8 cellular contexts compared by ENCODE assay signal in genomic region chr7:36155811-36156361, GRCh38. TPM values are rescaled to one million over a fixed set of nuclear protein-coding genes. Genes with fewer than 3 reads are reported as not detected.
DNase-seq lines count a peak whose midpoint lies in the region; ATAC-seq and TF ChIP-seq lines count a peak whose summit lies in the region.

No MANE protein-coding gene starts in this region.

- POLR2A ChIA-PET in PC-9 (lab: Charles Lee; ENCODE audit: unreplicated experiment), result interaction anchor here (1.0 kb wide), 1 partner anchor 134 kb away, joined by 5 read pairs; no protein-coding TSS in a partner anchor

- H3K4me2 ChIP-seq in GM23248 (ENCODE audit: unreplicated experiment) (peak overlapping the region; percentile 10), PC-9 (peak overlapping the region; percentile 86)

- H3K27ac ChIP-seq in GM23248 (no peak overlapping the region), PC-9 (no peak overlapping the region), skeletal muscle tissue (ENCODE audit: low read depth, low read length) (peak overlapping the region; percentile 93)

- no peaks in the 10 kb centered on the region for H3K9me2 ChIP-seq in GM23248 (ENCODE audit: insufficient read depth)
- H3K9me2 ChIP-seq in PC-9 (ENCODE audit: insufficient read depth), result no peaks in the 10 kb centered on the region

- H3K9me3 ChIP-seq in GM23248 (ENCODE audit: low read depth) (no peaks in the 10 kb centered on the region), PC-9 (ENCODE audit: insufficient read depth, low read depth) (no peaks in the 10 kb centered on the region), skeletal muscle tissue (ENCODE audit: control insufficient read depth in 3 of 3, low read length in 3 of 3) (no peaks in the 10 kb centered on the region)

- TF ChIP-seq CTCF in PC-9 (conservative IDR thresholded peaks at IDR 0.05) (no peak), GM10266 (IDR thresholded peaks at IDR 0.05; ENCODE audit: control insufficient read depth, insufficient read depth, low read depth, missing control alignments) (no peak)

- DNase-seq in GM23248 (peak; percentile 55), PC-9 (no peak), hypothalamus (lab: John Stamatoyannopoulos, UW) (peak in 34 of 51 donors; percentile 6 to 65 (median 39)), HuH-7.5 (ENCODE audit: low spot score) (no peak), GM10266 (ENCODE audit: extremely low spot score) (no peak), NCI-H524 treated with DMSO at 0.1 percent for 48 hours (lab: John Stamatoyannopoulos, UW) (no peak)

- H3K79me2 ChIP-seq in GM23248 (ENCODE audit: insufficient read depth) (no peaks in the 10 kb centered on the region), PC-9 (ENCODE audit: low read depth) (peaks cover 69% of the 10 kb centered on the region)

- CTCF ChIA-PET in PC-9 (lab: Charles Lee), result interaction anchor here (0.6 kb wide), 1 partner anchor 506 kb away, joined by 3 read pairs; no protein-coding TSS in a partner anchor

- H3K9ac ChIP-seq in GM23248, result no peak overlapping the region
- peak overlapping the region; percentile 92 to 97 (median 94) for H3K9ac ChIP-seq in skeletal muscle tissue (ENCODE audit: low read depth in 1 of 3, low read length in 3 of 3)

- H3F3A ChIP-seq in GM23248 (ENCODE audit: insufficient read depth), result peaks cover 13% of the 10 kb centered on the region; the same call in 1 of the 2 replicates
- H3F3A ChIP-seq in PC-9 (ENCODE audit: insufficient read depth, low read depth), result peaks cover 45% of the 10 kb centered on the region

- 39 to 54% methylated on average over 12 of the region's 12 CpGs for WGBS in GM23248 (ENCODE audit: low coverage in 1 of 2, low lambda C conversion rate in 2 of 2, missing lambda C conversion rate in 2 of 2), 2 experiments

- peak overlapping the region; percentile 8 for H3K4me3 ChIP-seq in GM23248
- peak overlapping the region; percentile 71 for H3K4me3 ChIP-seq in PC-9
- peak overlapping the region; percentile 84 to 90 (median 86) for H3K4me3 ChIP-seq in skeletal muscle tissue (ENCODE audit: low read length in 3 of 3)

- H3K4me1 ChIP-seq in GM23248 (ENCODE audit: insufficient read depth), result peaks cover 20% of the 10 kb centered on the region
- H3K4me1 ChIP-seq in PC-9 (replicated peaks; ENCODE audit: insufficient read depth), result peaks cover 78% of the 10 kb centered on the region
- peaks cover 71 to 76% (median 74%) of the 10 kb centered on the region in 3 donors for H3K4me1 ChIP-seq in skeletal muscle tissue (ENCODE audit: control insufficient read depth in 3 of 3, insufficient read depth in 3 of 3, low read length in 3 of 3)

- H4K20me1 ChIP-seq in GM23248 (ENCODE audit: insufficient read depth), result no peaks in the 10 kb centered on the region
- no peaks in the 10 kb centered on the region; the same call in 1 of the 2 replicates for H4K20me1 ChIP-seq in PC-9 (ENCODE audit: insufficient read depth)

- intact Hi-C loops in PC-9 (cut with micrococcal nuclease; ENCODE audit: unreplicated experiment), result loop anchor here (10.0 kb wide), 1 partner anchor 461 kb away; the partner anchor contains the start of gene HERPUD2

- BruUV-seq in PC-9 (replicated peaks; lab: Mats Ljungman, UMichigan), result no TSS peak

- H3K36me3 ChIP-seq in GM23248 (ENCODE audit: low read depth), result no peaks in the 10 kb centered on the region
- peaks cover 9% of the 10 kb centered on the region; the same call in 1 of the 2 replicates for H3K36me3 ChIP-seq in PC-9 (ENCODE audit: low read depth)
- H3K36me3 ChIP-seq in skeletal muscle tissue (ENCODE audit: control insufficient read depth in 3 of 3, insufficient read depth in 3 of 3, low read length in 3 of 3), result peaks cover 10 to 16% (median 11%) of the 10 kb centered on the region in 3 donors

- H2AFZ ChIP-seq in GM23248 (no peak overlapping the region), PC-9 (no peak overlapping the region)

- in situ Hi-C loops in GM23248 (cut with MboI), result no loop called here

- H3K27me3 ChIP-seq in GM23248 (replicated peaks; ENCODE audit: insufficient read depth) (no peaks in the 10 kb centered on the region), PC-9 (ENCODE audit: insufficient read depth, low read depth) (no peaks in the 10 kb centered on the region), skeletal muscle tissue (ENCODE audit: control insufficient read depth in 3 of 3, insufficient read depth in 3 of 3, low read length in 3 of 3) (no peaks in the 10 kb centered on the region)

- ATAC-seq in HG03196 (IDR thresholded peaks at IDR 0.05; ENCODE audit: unreplicated experiment), result no peak

RNA-seq across cellular contexts. Expression of gene EEPD1, which starts 2.8 kb away (rescaled TPM):
- total RNA-seq in GM23248 (2014; rRNA removed; shearing (Covaris generic)), result 5.2 and 13.3 TPM in 2 replicates
- 1.6 and 1.9 TPM in 2 replicates for polyA plus RNA-seq in GM23248 (2016; fragmentation: Nextera tagmentation; extraction: Ambion mirVana)
- total RNA-seq in PC-9 (2021), result 6.0 and 9.4 TPM in 2 replicates
- total RNA-seq in skeletal muscle tissue, result 12.5 TPM

Comparison
In these comparisons a context has a peak if more than half of its experiments do, and no peak if none do; other contexts are left out.
1. DNase-seq: peak in GM23248 (single experiment) and hypothalamus (34 of 51); none in PC-9 (0 of 2), HuH-7.5 (single experiment), GM10266 (single experiment) and NCI-H524 treated with DMSO at 0.1 percent for 48 hours (single experiment).
2. H3K4me3 ChIP-seq: peak in every context shown above with its lines; median percentile 86 in skeletal muscle tissue; 71 in PC-9; 8 in GM23248.